Comparison of ENCODE assay signal across 8 cellular contexts in genomic region chr3:153026026-153026425, GRCh38.
DNase-seq lines count a peak whose midpoint lies in the region; ATAC-seq and TF ChIP-seq lines count a peak whose summit lies in the region.

No MANE protein-coding gene starts in this region.

- H3K36me3 ChIP-seq in BJ (ENCODE audit: control insufficient read depth, insufficient read depth, low read length) (no peaks in the 10 kb centered on the region), endodermal cell (ENCODE audit: control insufficient read depth, insufficient read depth, low read length) (no peaks in the 10 kb centered on the region)

- peak; percentile 54 for ATAC-seq in GM21529 (IDR thresholded peaks at IDR 0.05; ENCODE audit: unreplicated experiment)

- no peaks in the 10 kb centered on the region for H3K9me3 ChIP-seq in endodermal cell (ENCODE audit: control insufficient read depth, low read length)

- no peak overlapping the region for H3K27ac ChIP-seq in endodermal cell (ENCODE audit: low read depth, low read length)

- no peak for DNase-seq in BJ (ENCODE audit: low read depth)
- DNase-seq in NCI-H82 treated with DMSO at 0.1 percent for 48 hours (lab: John Stamatoyannopoulos, UW; ENCODE audit: unreplicated experiment): peak; percentile 7
- no peak for DNase-seq in endodermal cell
- no peak for DNase-seq in osteocyte (ENCODE audit: extremely low spot score, unreplicated experiment)
- no peak for DNase-seq in NCI-H146 treated with DMSO at 0.1 percent for 48 hours (lab: John Stamatoyannopoulos, UW; ENCODE audit: unreplicated experiment)
- no peak for DNase-seq in activated CD4-positive, alpha-beta T cell treated with anti-CD3 and anti-CD28 coated beads for 4 hours
- no peak for DNase-seq in 8988T

- H3K36me3 Mint-ChIP-seq in endodermal cell (ENCODE audit: low read depth) (no peaks in the 10 kb centered on the region), osteocyte (ENCODE audit: unreplicated experiment) (no peaks in the 10 kb centered on the region)

- H3K4me3 ChIP-seq in BJ (ENCODE audit: low read depth, low read length): no peak overlapping the region
- no peak overlapping the region for H3K4me3 ChIP-seq in endodermal cell (ENCODE audit: low read length)

- H3K27me3 Mint-ChIP-seq in endodermal cell (ENCODE audit: insufficient read depth): peaks cover 2% of the 10 kb centered on the region
- peaks cover 41% of the 10 kb centered on the region for H3K27me3 Mint-ChIP-seq in osteocyte (ENCODE audit: unreplicated experiment)

- POLR2A ChIA-PET in BJ (lab: Charles Lee): no interaction called here

- no peak overlapping the region for H3K4me3 Mint-ChIP-seq in endodermal cell
- no peak overlapping the region for H3K4me3 Mint-ChIP-seq in osteocyte (ENCODE audit: unreplicated experiment)

- H3K27ac Mint-ChIP-seq in endodermal cell: no peak overlapping the region
- no peak overlapping the region for H3K27ac Mint-ChIP-seq in osteocyte (ENCODE audit: unreplicated experiment)

- TF ChIP-seq CTCF in BJ (IDR thresholded peaks at IDR 0.05; ENCODE audit: insufficient read depth, low read depth, low read length) (peak; percentile 53), endodermal cell (conservative IDR thresholded peaks at IDR 0.05) (peak; percentile 84), osteocyte (IDR thresholded peaks at IDR 0.05) (peak; percentile 72)

- H3K4me1 Mint-ChIP-seq in endodermal cell (no peaks in the 10 kb centered on the region), osteocyte (ENCODE audit: unreplicated experiment) (no peaks in the 10 kb centered on the region)

- no peak overlapping the region for H3K9ac ChIP-seq in endodermal cell (ENCODE audit: extremely low read depth, low read length, poor library complexity, severe bottlenecking)

- H3K4me1 ChIP-seq in endodermal cell (ENCODE audit: control insufficient read depth, insufficient read depth, low read length): no peaks in the 10 kb centered on the region

- 80% methylated on average over 3 of the region's 3 CpGs; no CpG with 5 or more reads in 1 of the 2 experiments for WGBS in endodermal cell (ENCODE audit: insufficient coverage in 1 of 2, insufficient read length in 1 of 2), 2 experiments

- H3K27me3 ChIP-seq in BJ (ENCODE audit: control insufficient read depth, insufficient read depth, low read length) (no peaks in the 10 kb centered on the region), endodermal cell (ENCODE audit: control insufficient read depth, insufficient read depth, low read length, poor library complexity, severe bottlenecking) (no peaks in the 10 kb centered on the region)

- CTCF ChIA-PET in BJ (lab: Yijun Ruan, JAX): interaction anchor here (0.7 to 2.1 kb wide), 4 partner anchors 9 to 743 kb away, joined by 3 to 13 read pairs (median 6); no protein-coding TSS in a partner anchor

- H3K9me3 Mint-ChIP-seq in endodermal cell: no peaks in the 10 kb centered on the region
- no peaks in the 10 kb centered on the region for H3K9me3 Mint-ChIP-seq in osteocyte (ENCODE audit: unreplicated experiment)
